ENCODE assay signal across 17 cellular contexts in the genomic region with DNA sequence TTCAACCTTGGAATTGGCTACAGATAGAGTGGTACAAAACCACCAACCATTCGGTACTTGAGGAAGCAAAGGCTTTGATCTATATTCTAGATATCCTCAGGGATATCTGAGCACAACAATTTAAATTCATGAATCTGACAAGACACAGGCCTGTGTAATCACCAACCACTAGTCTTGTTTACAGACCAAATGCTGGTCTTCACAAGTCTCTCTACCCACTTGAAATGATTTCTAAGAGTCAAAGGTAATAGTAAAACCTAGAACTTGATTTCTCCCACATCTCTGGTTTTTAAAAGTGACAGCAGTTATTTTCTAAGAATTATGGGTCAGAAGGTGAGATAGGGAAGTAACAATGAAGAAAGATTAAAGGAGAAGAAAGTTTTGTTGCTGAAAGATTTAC.
DNase-seq lines count a peak whose midpoint lies in the region; ATAC-seq, FAIRE-seq and TF ChIP-seq lines count a peak whose summit lies in the region.
"Had no signal": no experiment of that assay in that cellular context is flagged by ENCODE, and none has a peak within 500 bp of the region (broad histone marks: within the 10 kb centered on the region; RNA-seq: fewer than 3 reads in every experiment).

No MANE protein-coding gene starts in this region.

- H3K79me2 ChIP-seq in GM12878 (ENCODE audit: control insufficient read depth, insufficient read depth, low read length): no peaks in the 10 kb centered on the region

- H3K9me3 ChIP-seq in GM12878 (replicated peaks; ENCODE audit: control insufficient read depth, insufficient read depth, low read length) (peaks cover 5% of the 10 kb centered on the region; the same call in 2 of the 3 replicates), MG63 (no peaks in the 10 kb centered on the region; the same call in 1 of the 2 replicates)
- H3K9me3 ChIP-seq: BE2C had no signal

- CTCF ChIA-PET in GM12878 (lab: Yijun Ruan, JAX): no interaction called here

- H3K27ac Mint-ChIP-seq in activated T-cell treated with anti-CD3 and anti-CD28 coated beads, Interleukin-2, amount 50 U/mL, for 24 hours: peak overlapping the region; percentile 63
- H3K27ac Mint-ChIP-seq: CD4-positive, alpha-beta memory T cell; IgD-negative memory B cell had no signal

- in situ Hi-C loops in GM12878 (cut with MboI): no loop called here

- TF ChIP-seq RAD21 in GM12878 (IDR thresholded peaks at IDR 0.05; ENCODE audit: insufficient read depth, low read depth, low read length): no peak

- TF ChIP-seq CTCF in GM12878 (IDR thresholded peaks at IDR 0.05 in 2 of 3, conservative IDR thresholded peaks at IDR 0.05 in 1 of 3; ENCODE audit: control insufficient read depth in 2 of 3, extremely low read depth in 1 of 3, insufficient read depth in 1 of 3, low read depth in 3 of 3, low read length in 3 of 3): no peak

- peaks cover 15% of the 10 kb centered on the region for H3K4me1 Mint-ChIP-seq in activated T-cell treated with anti-CD3 and anti-CD28 coated beads, Interleukin-2, amount 50 U/mL, for 24 hours (ENCODE audit: low read depth)
- H3K4me1 Mint-ChIP-seq: CD4-positive, alpha-beta memory T cell had no signal

- no peak overlapping the region for H3K4me3 Mint-ChIP-seq in activated T-cell treated with anti-CD3 and anti-CD28 coated beads, Interleukin-2, amount 50 U/mL, for 24 hours
- H3K4me3 Mint-ChIP-seq: CD4-positive, alpha-beta memory T cell; IgD-negative memory B cell had no signal

- intact Hi-C loops in GM12878 (cut with micrococcal nuclease; ENCODE audit: unreplicated experiment): loop anchor here (5.0 kb wide), 1 partner anchor 101 kb away; no protein-coding TSS in a partner anchor

- ATAC-seq in HG03520 (IDR thresholded peaks at IDR 0.05; ENCODE audit: unreplicated experiment) (peak; percentile 10), GM12878 (no peak)

- H2AFZ ChIP-seq in GM12878 (ENCODE audit: control insufficient read depth, low read depth, low read length): peak overlapping the region; percentile 26; the same call in 1 of the 2 replicates
- H2AFZ ChIP-seq: GM23248 had no signal

- H3K9ac ChIP-seq in GM12878 (ENCODE audit: control insufficient read depth, insufficient read depth, low read length): no peak overlapping the region
- H3K9ac ChIP-seq: GM23248 had no signal

- DNase-seq in activated T-cell treated with anti-CD3 and anti-CD28 coated beads, Interleukin-2, amount 50 U/mL, for 24 hours: no peak
- no peak for DNase-seq in activated T-cell treated with anti-CD3 and anti-CD28 coated beads, Interleukin-2, amount 50 U/mL, for 48 hours
- no peak for DNase-seq in GM12878 (ENCODE audit: low read depth, low spot score)
- DNase-seq in occipital lobe (lab: John Stamatoyannopoulos, UW): no peak
- no peak for DNase-seq in MG63
- DNase-seq in activated naive CD4-positive, alpha-beta T cell (lab: John Stamatoyannopoulos, UW): no peak
- DNase-seq: ACHN; BE2C; CD4-positive, alpha-beta memory T cell; DMS79; GM23248; H7 had no signal

- no peak for TF ChIP-seq EP300 in GM12878 (IDR thresholded peaks at IDR 0.05; ENCODE audit: borderline replicate concordance in 1 of 2, control insufficient read depth in 1 of 2, low read depth in 2 of 2, low read length in 2 of 2)

- RAD21 ChIA-PET in GM12878 (lab: Charles Lee; ENCODE audit: unreplicated experiment): interaction anchor here (1.7 kb wide), 1 partner anchor 48 kb away, joined by 5 read pairs; no protein-coding TSS in a partner anchor

- H3K36me3 Mint-ChIP-seq in activated T-cell treated with anti-CD3 and anti-CD28 coated beads, Interleukin-2, amount 50 U/mL, for 24 hours (ENCODE audit: low read depth): no peaks in the 10 kb centered on the region
- H3K36me3 Mint-ChIP-seq: CD4-positive, alpha-beta memory T cell; IgD-negative memory B cell had no signal

- SMC1A ChIA-PET in GM12878 (lab: Charles Lee; ENCODE audit: uncharacterized antibody, unreplicated experiment): interaction anchor here (1.8 kb wide), 1 partner anchor 50 kb away, joined by 9 read pairs; no protein-coding TSS in a partner anchor

- no peak for FAIRE-seq in GM12878 (lab: Jason Lieb, UNC)
- FAIRE-seq: GM12891, GM19239 had no signal

- H3K27me3 ChIP-seq in GM12878 (replicated peaks in 1 of 2; ENCODE audit: control insufficient read depth in 2 of 2, insufficient read depth in 2 of 2, low read length in 1 of 2) (no peaks in the 10 kb centered on the region), MG63 (no peaks in the 10 kb centered on the region)
- H3K27me3 ChIP-seq: BE2C had no signal

- H4K20me1 ChIP-seq in GM12878 (ENCODE audit: control insufficient read depth, insufficient read depth): no peaks in the 10 kb centered on the region

- no peak overlapping the region; the same call in 1 of the 2 replicates for H3K27ac ChIP-seq in GM12878 (ENCODE audit: control insufficient read depth, insufficient read depth)
- H3K27ac ChIP-seq: C4-2B, GM23248 had no signal

- POLR2A ChIA-PET in GM12878 (lab: Charles Lee): no interaction called here

- H3K4me1 ChIP-seq in GM12878 (ENCODE audit: control insufficient read depth, insufficient read depth, low read length): peaks cover 9% of the 10 kb centered on the region
- H3K4me1 ChIP-seq: BE2C had no signal

- WGBS in GM12878 (ENCODE audit: insufficient coverage, insufficient replicate concordance, low lambda C conversion rate, missing lambda C conversion rate): 57% methylated on average over 1 of the region's 1 CpG

- H3K27me3 Mint-ChIP-seq in activated T-cell treated with anti-CD3 and anti-CD28 coated beads, Interleukin-2, amount 50 U/mL, for 24 hours: peaks cover 2% of the 10 kb centered on the region
- H3K27me3 Mint-ChIP-seq: CD4-positive, alpha-beta memory T cell; IgD-negative memory B cell had no signal

- no peak for TF ChIP-seq POLR2A in GM12878 (IDR thresholded peaks at IDR 0.05; ENCODE audit: low read depth, low read length)

- no peak overlapping the region for H3K4me2 ChIP-seq in GM12878 (ENCODE audit: control insufficient read depth, insufficient read depth)

- peaks cover 3% of the 10 kb centered on the region for H3K9me3 Mint-ChIP-seq in activated T-cell treated with anti-CD3 and anti-CD28 coated beads, Interleukin-2, amount 50 U/mL, for 24 hours

- no peaks in the 10 kb centered on the region for H3K36me3 ChIP-seq in GM12878 (ENCODE audit: control insufficient read depth in 2 of 2, insufficient read depth in 2 of 2, low read length in 1 of 2)
- H3K36me3 ChIP-seq in MG63: no peaks in the 10 kb centered on the region
- H3K36me3 ChIP-seq: BE2C had no signal

- BruUV-seq in GM12878 (replicated peaks; lab: Mats Ljungman, UMichigan): no TSS peak

- H3K4me3 ChIP-seq in GM12878 (no peak overlapping the region), MG63 (no peak overlapping the region)
- H3K4me3 ChIP-seq: GM23248 had no signal

TF ChIP-seq in GM12878, 131 proteins besides CTCF, POLR2A, EP300 and RAD21 (continues in another document):
- TF ChIP-seq ZSCAN29 (IDR thresholded peaks at IDR 0.05) (no peak), DPF2 (IDR thresholded peaks at IDR 0.05) (no peak), SRF (IDR thresholded peaks at IDR 0.05; ENCODE audit: low read depth in 2 of 2, low read length in 2 of 2) (no peak), GATAD2B (conservative IDR thresholded peaks at IDR 0.05; ENCODE audit: low read depth) (no peak), BCL11A (IDR thresholded peaks at IDR 0.05; ENCODE audit: low read depth, low read length) (no peak), SIX5 (IDR thresholded peaks at IDR 0.05; ENCODE audit: low read depth, low read length, severe bottlenecking) (no peak)
- TF ChIP-seq, protein P1, sequence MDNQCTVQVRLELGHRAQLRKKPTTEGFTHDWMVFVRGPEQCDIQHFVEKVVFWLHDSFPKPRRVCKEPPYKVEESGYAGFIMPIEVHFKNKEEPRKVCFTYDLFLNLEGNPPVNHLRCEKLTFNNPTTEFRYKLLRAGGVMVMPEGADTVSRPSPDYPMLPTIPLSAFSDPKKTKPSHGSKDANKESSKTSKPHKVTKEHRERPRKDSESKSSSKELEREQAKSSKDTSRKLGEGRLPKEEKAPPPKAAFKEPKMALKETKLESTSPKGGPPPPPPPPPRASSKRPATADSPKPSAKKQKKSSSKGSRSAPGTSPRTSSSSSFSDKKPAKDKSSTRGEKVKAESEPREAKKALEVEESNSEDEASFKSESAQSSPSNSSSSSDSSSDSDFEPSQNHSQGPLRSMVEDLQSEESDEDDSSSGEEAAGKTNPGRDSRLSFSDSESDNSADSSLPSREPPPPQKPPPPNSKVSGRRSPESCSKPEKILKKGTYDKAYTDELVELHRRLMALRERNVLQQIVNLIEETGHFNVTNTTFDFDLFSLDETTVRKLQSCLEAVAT (IDR thresholded peaks at IDR 0.05): no peak
- TF ChIP-seq, protein P2, sequence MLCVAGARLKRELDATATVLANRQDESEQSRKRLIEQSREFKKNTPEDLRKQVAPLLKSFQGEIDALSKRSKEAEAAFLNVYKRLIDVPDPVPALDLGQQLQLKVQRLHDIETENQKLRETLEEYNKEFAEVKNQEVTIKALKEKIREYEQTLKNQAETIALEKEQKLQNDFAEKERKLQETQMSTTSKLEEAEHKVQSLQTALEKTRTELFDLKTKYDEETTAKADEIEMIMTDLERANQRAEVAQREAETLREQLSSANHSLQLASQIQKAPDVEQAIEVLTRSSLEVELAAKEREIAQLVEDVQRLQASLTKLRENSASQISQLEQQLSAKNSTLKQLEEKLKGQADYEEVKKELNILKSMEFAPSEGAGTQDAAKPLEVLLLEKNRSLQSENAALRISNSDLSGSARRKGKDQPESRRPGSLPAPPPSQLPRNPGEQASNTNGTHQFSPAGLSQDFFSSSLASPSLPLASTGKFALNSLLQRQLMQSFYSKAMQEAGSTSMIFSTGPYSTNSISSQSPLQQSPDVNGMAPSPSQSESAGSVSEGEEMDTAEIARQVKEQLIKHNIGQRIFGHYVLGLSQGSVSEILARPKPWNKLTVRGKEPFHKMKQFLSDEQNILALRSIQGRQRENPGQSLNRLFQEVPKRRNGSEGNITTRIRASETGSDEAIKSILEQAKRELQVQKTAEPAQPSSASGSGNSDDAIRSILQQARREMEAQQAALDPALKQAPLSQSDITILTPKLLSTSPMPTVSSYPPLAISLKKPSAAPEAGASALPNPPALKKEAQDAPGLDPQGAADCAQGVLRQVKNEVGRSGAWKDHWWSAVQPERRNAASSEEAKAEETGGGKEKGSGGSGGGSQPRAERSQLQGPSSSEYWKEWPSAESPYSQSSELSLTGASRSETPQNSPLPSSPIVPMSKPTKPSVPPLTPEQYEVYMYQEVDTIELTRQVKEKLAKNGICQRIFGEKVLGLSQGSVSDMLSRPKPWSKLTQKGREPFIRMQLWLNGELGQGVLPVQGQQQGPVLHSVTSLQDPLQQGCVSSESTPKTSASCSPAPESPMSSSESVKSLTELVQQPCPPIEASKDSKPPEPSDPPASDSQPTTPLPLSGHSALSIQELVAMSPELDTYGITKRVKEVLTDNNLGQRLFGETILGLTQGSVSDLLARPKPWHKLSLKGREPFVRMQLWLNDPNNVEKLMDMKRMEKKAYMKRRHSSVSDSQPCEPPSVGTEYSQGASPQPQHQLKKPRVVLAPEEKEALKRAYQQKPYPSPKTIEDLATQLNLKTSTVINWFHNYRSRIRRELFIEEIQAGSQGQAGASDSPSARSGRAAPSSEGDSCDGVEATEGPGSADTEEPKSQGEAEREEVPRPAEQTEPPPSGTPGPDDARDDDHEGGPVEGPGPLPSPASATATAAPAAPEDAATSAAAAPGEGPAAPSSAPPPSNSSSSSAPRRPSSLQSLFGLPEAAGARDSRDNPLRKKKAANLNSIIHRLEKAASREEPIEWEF (IDR thresholded peaks at IDR 0.05; ENCODE audit: insufficient replicate concordance, low read depth, low read length): no peak
